Comparison of ENCODE assay signal across 8 cellular contexts in the genomic region with DNA sequence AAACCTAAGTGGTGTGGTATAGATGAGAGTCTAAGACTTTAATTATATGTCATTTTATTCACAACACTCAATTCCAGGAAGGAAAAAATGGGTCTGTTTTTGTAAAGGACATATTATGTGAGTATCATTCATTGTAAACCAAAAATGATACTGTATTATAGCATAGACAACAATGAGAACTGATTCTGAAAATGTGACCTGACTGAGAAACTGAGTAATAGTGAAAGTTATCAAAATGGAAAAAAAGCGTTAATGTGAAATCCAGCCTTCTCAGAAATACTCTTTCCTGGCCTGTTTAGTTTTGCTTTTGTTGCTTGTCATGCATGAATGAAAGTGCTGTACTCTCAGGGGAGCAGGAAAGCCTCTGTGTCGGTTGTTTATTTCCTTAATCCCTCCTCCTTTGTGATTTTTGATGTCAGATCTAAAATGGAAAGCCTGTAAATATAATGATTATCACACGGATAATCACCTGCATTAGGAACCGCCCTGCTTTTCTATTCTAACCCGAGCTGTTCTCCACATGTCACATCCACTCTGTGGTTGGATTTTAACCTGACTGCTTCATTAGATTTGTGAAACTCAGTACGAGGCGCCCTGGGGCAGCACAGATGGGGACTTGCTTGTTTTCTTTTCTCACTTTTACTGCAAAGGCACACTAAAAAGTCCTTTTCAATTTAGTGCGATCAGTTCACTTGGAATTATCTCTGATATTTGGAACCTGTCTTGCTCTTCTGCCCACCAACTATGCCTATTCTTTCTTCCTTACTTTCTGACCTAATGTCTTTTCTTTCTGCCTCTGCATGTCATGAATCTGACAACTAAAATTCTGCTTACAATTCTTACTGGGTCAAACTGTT.
DNase-seq lines count a peak whose midpoint lies in the region; ATAC-seq and TF ChIP-seq lines count a peak whose summit lies in the region.

No MANE protein-coding gene starts in this region.

- H3K27me3 Mint-ChIP-seq in CD4-positive, alpha-beta T cell, result no peaks in the 10 kb centered on the region
- no peaks in the 10 kb centered on the region for H3K27me3 Mint-ChIP-seq in MCF 10A (ENCODE audit: insufficient read depth, unreplicated experiment)
- no peaks in the 10 kb centered on the region for H3K27me3 Mint-ChIP-seq in mesothelial cell of epicardium (ENCODE audit: low read depth)

- CTCF ChIA-PET in CD4-positive, alpha-beta T cell (lab: Charles Lee), result no interaction called here
- CTCF ChIA-PET in MCF 10A (lab: Yijun Ruan, JAX), result no interaction called here

- no peaks in the 10 kb centered on the region for H3K27me3 ChIP-seq in CD4-positive, alpha-beta T cell (ENCODE audit: control insufficient read depth, insufficient read depth, low read length)
- H3K27me3 ChIP-seq in SJSA1 (replicated peaks), result no peaks in the 10 kb centered on the region

- POLR2A ChIA-PET in CD4-positive, alpha-beta T cell (lab: Charles Lee), result interaction anchor here (0.7 to 3.1 kb wide), 13 partner anchors 10 to 1894 kb away, joined by 3 to 28 read pairs (median 4); partner anchors contain the start of genes KAT6B, MCU and SAMD8
- POLR2A ChIA-PET in MCF 10A (lab: Yijun Ruan, JAX), result interaction anchor here (0.6 to 1.4 kb wide), 6 partner anchors 10 to 71 kb away, joined by 3 to 5 read pairs (median 3); no protein-coding TSS in a partner anchor

- peaks cover 3% of the 10 kb centered on the region for H3K36me3 Mint-ChIP-seq in CD4-positive, alpha-beta T cell (ENCODE audit: low read depth)
- peaks cover 5% of the 10 kb centered on the region for H3K36me3 Mint-ChIP-seq in MCF 10A (ENCODE audit: insufficient read depth, unreplicated experiment)
- H3K36me3 Mint-ChIP-seq in mesothelial cell of epicardium, result peaks cover 7% of the 10 kb centered on the region

- H3K36me3 ChIP-seq in SJSA1, result no peaks in the 10 kb centered on the region

- intact Hi-C loops in CD4-positive, alpha-beta T cell (cut with DNase I, micrococcal nuclease), result loop anchor here (5.0 to 10.0 kb wide), 5 partner anchors 33 to 649 kb away; partner anchors contain the start of genes COMTD1 (in 1 of the 2) and VCL (in 1 of the 2)
- intact Hi-C loops in MCF 10A (cut with micrococcal nuclease), result no loop called here

- no TSS peak for BruUV-seq in MCF 10A (replicated peaks; lab: Mats Ljungman, UMichigan)

- peak overlapping the region; percentile 80 for H3K4me3 Mint-ChIP-seq in CD4-positive, alpha-beta T cell
- peak overlapping the region; percentile 52 for H3K4me3 Mint-ChIP-seq in MCF 10A (ENCODE audit: unreplicated experiment)
- H3K4me3 Mint-ChIP-seq in mesothelial cell of epicardium, result no peak overlapping the region

- H3K27ac Mint-ChIP-seq in CD4-positive, alpha-beta T cell, result peak overlapping the region; percentile 94
- peak overlapping the region; percentile 86 for H3K27ac Mint-ChIP-seq in MCF 10A (ENCODE audit: low read depth, unreplicated experiment)
- peak overlapping the region; percentile 72 for H3K27ac Mint-ChIP-seq in mesothelial cell of epicardium

- peak in 8 of 10 experiments; percentile 4 to 37 (median 27) for DNase-seq in CD4-positive, alpha-beta T cell
- DNase-seq in SJSA1 (ENCODE audit: low read depth in 1 of 2, low spot score in 2 of 2), result peak in 1 of 2 experiments; percentile 39
- peak; percentile 34 for DNase-seq in MCF 10A (ENCODE audit: unreplicated experiment)
- DNase-seq in mesothelial cell of epicardium (ENCODE audit: low spot score in 2 of 2, unreplicated experiment in 2 of 2), result no peak
- DNase-seq in stromal cell of bone marrow (ENCODE audit: low read depth), result peak; percentile 12
- no peak for DNase-seq in GF-D8 (lab: John Stamatoyannopoulos, UW)

- peaks cover 2% of the 10 kb centered on the region for H3K9me3 Mint-ChIP-seq in CD4-positive, alpha-beta T cell
- H3K9me3 Mint-ChIP-seq in MCF 10A (ENCODE audit: unreplicated experiment) (no peaks in the 10 kb centered on the region), mesothelial cell of epicardium (peaks cover 10% of the 10 kb centered on the region)

- no peak for TF ChIP-seq CTCF in CD4-positive, alpha-beta T cell (IDR thresholded peaks at IDR 0.05)
- TF ChIP-seq CTCF in MCF 10A (IDR thresholded peaks at IDR 0.05; ENCODE audit: unreplicated experiment), result no peak
- no peak for TF ChIP-seq CTCF in mesothelial cell of epicardium (IDR thresholded peaks at IDR 0.05; ENCODE audit: unreplicated experiment)

- peaks cover 14% of the 10 kb centered on the region for H3K4me1 ChIP-seq in SJSA1 (replicated peaks)

- peaks cover 78% of the 10 kb centered on the region for H3K4me1 Mint-ChIP-seq in CD4-positive, alpha-beta T cell (ENCODE audit: low read depth)
- H3K4me1 Mint-ChIP-seq in MCF 10A (ENCODE audit: insufficient read depth, unreplicated experiment) (peaks cover 32% of the 10 kb centered on the region), mesothelial cell of epicardium (peaks cover 50% of the 10 kb centered on the region)

- H3K27ac ChIP-seq in CD4-positive, alpha-beta T cell (ENCODE audit: low read depth, low read length), result peak overlapping the region; percentile 64
- H3K27ac ChIP-seq in SJSA1, result 0 out of 2 replicates have a peak overlapping the region, but pooled peaks have one; percentile 9

- ATAC-seq in CD4-positive, alpha-beta T cell (ENCODE audit: poor library complexity), result peak; percentile 34
- ATAC-seq in GM19351 (IDR thresholded peaks at IDR 0.05; ENCODE audit: unreplicated experiment) (peak; percentile 66), HG03378 (IDR thresholded peaks at IDR 0.05; ENCODE audit: unreplicated experiment) (peak; percentile 70)

- peaks cover 6% of the 10 kb centered on the region for H3K9me3 ChIP-seq in CD4-positive, alpha-beta T cell (ENCODE audit: control insufficient read depth, low read length)
- no peaks in the 10 kb centered on the region for H3K9me3 ChIP-seq in SJSA1 (replicated peaks)

- H3K4me3 ChIP-seq in SJSA1, result no peak overlapping the region

Comparison
In these comparisons a context has a peak if more than half of its experiments do, and no peak if none do; other contexts are left out.
1. DNase-seq: peak in CD4-positive, alpha-beta T cell (8 of 10), MCF 10A (single experiment) and stromal cell of bone marrow (single experiment); none in mesothelial cell of epicardium (0 of 2) and GF-D8 (single experiment).
2. Peak in every context shown above with its lines, with median percentiles within 50 percentile points of each other: ATAC-seq and H3K27ac Mint-ChIP-seq.